Comparison of ENCODE assay signal across 10 cellular contexts in the genomic region with DNA sequence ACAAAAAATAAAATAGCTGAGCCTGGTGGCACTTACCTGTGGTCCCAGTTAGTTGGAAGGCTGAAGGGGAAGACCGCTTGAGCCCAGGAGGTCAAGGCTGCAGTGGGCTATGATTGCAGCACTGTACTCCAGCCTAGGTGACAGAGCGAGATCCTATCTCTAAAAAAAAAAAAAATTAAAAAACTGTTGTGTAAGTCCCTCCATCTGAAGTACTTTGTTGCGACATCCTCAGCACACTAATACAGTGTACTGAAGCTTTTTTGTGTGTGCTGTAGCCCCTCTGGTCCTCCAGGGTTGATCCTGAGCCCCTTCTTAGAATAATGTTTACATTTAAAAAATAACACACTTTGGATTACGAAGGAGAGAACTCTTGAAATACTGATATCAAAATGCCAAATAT.
DNase-seq lines count a peak whose midpoint lies in the region; ATAC-seq and TF ChIP-seq lines count a peak whose summit lies in the region.
"Had no signal": no experiment of that assay in that cellular context is flagged by ENCODE, and none has a peak within 500 bp of the region (broad histone marks: within the 10 kb centered on the region; RNA-seq: fewer than 3 reads in every experiment).

No MANE protein-coding gene starts in this region.

- no peak for DNase-seq in activated naive CD4-positive, alpha-beta T cell treated with anti-CD3 and anti-CD28 coated beads, Interleukin-2, amount 50 U/mL, for 72 hours (ENCODE audit: low spot score in 2 of 2)
- no peak for DNase-seq in activated naive CD4-positive, alpha-beta T cell treated with anti-CD3 and anti-CD28 coated beads, Interleukin-2, amount 50 U/mL, for 16 hours
- DNase-seq in activated CD4-positive, alpha-beta memory T cell treated with anti-CD3 and anti-CD28 coated beads, Interleukin-2, amount 10 ng/mL, durations not matched to agents 7 days and 5 days = no peak
- no peak for DNase-seq in left lung
- DNase-seq in upper lobe of right lung = no peak
- DNase-seq in mesothelial cell of epicardium (ENCODE audit: low spot score in 2 of 2, unreplicated experiment in 2 of 2) = no peak
- no peak for DNase-seq in NCI-H526 (lab: John Stamatoyannopoulos, UW)
- DNase-seq in GM13977 (ENCODE audit: low spot score) = no peak
- DNase-seq: activated T-cell treated with anti-CD3 and anti-CD28 coated beads, Interleukin-2, amount 50 U/mL, for 1 hour; caudate nucleus had no signal

- H3K4me1 Mint-ChIP-seq in activated CD4-positive, alpha-beta memory T cell treated with anti-CD3 and anti-CD28 coated beads, Interleukin-2, amount 10 ng/mL, durations not matched to agents 7 days and 5 days = peaks cover 72% of the 10 kb centered on the region
- peaks cover 6% of the 10 kb centered on the region for H3K4me1 Mint-ChIP-seq in mesothelial cell of epicardium

- H3K27me3 Mint-ChIP-seq in activated CD4-positive, alpha-beta memory T cell treated with anti-CD3 and anti-CD28 coated beads, Interleukin-2, amount 10 ng/mL, durations not matched to agents 7 days and 5 days = no peaks in the 10 kb centered on the region
- H3K27me3 Mint-ChIP-seq in mesothelial cell of epicardium (ENCODE audit: low read depth) = no peaks in the 10 kb centered on the region

- intact Hi-C loops in left lung (cut with DNase I) = no loop called here
- intact Hi-C loops in upper lobe of right lung (cut with DNase I) = no loop called here

- no peaks in the 10 kb centered on the region for H3K27me3 ChIP-seq in left lung
- H3K27me3 ChIP-seq in upper lobe of right lung = no peaks in the 10 kb centered on the region

- H3K4me3 ChIP-seq in left lung = no peak overlapping the region
- H3K4me3 ChIP-seq in upper lobe of right lung = no peak overlapping the region

- no peak for TF ChIP-seq CTCF in left lung (IDR thresholded peaks at IDR 0.05)
- no peak for TF ChIP-seq CTCF in upper lobe of right lung (IDR thresholded peaks at IDR 0.05)
- TF ChIP-seq CTCF in mesothelial cell of epicardium (IDR thresholded peaks at IDR 0.05; ENCODE audit: unreplicated experiment) = no peak
- no peak for TF ChIP-seq CTCF in GM13977 (IDR thresholded peaks at IDR 0.05; ENCODE audit: extremely low read depth, insufficient read depth, missing control alignments)

- CTCF ChIA-PET in activated CD4-positive, alpha-beta memory T cell treated with anti-CD3 and anti-CD28 coated beads, Interleukin-2, amount 10 ng/mL, durations not matched to agents 7 days and 5 days (lab: Charles Lee) = no interaction called here

- no peak overlapping the region for H3K4me3 Mint-ChIP-seq in activated CD4-positive, alpha-beta memory T cell treated with anti-CD3 and anti-CD28 coated beads, Interleukin-2, amount 10 ng/mL, durations not matched to agents 7 days and 5 days
- no peak overlapping the region for H3K4me3 Mint-ChIP-seq in mesothelial cell of epicardium

- ATAC-seq in activated naive CD4-positive, alpha-beta T cell treated with anti-CD3 and anti-CD28 coated beads, Interleukin-2, amount 50 U/mL, for 72 hours = no peak
- ATAC-seq in left lung = peak; percentile 37
- peak; percentile 25 for ATAC-seq in upper lobe of right lung

- no peaks in the 10 kb centered on the region for H3K9me3 ChIP-seq in left lung
- no peaks in the 10 kb centered on the region for H3K9me3 ChIP-seq in upper lobe of right lung

- in situ Hi-C loops in GM13977 (cut with MboI; ENCODE audit: low pct_unique_long_range_greater_than_20kb, low sequenced_read_pairs, unreplicated experiment) = no loop called here

- H3K27ac Mint-ChIP-seq in activated naive CD4-positive, alpha-beta T cell treated with anti-CD3 and anti-CD28 coated beads, Interleukin-2, amount 50 U/mL, for 72 hours = peak overlapping the region; percentile 29 to 89
- H3K27ac Mint-ChIP-seq in activated CD4-positive, alpha-beta memory T cell treated with anti-CD3 and anti-CD28 coated beads, Interleukin-2, amount 10 ng/mL, durations not matched to agents 7 days and 5 days = peak overlapping the region; percentile 14
- no peak overlapping the region for H3K27ac Mint-ChIP-seq in mesothelial cell of epicardium

- peaks cover 30 to 50% of the 10 kb centered on the region in 2 donors for H3K36me3 Mint-ChIP-seq in activated naive CD4-positive, alpha-beta T cell treated with anti-CD3 and anti-CD28 coated beads, Interleukin-2, amount 50 U/mL, for 72 hours
- H3K36me3 Mint-ChIP-seq in activated CD4-positive, alpha-beta memory T cell treated with anti-CD3 and anti-CD28 coated beads, Interleukin-2, amount 10 ng/mL, durations not matched to agents 7 days and 5 days (ENCODE audit: low read depth) = peaks cover 18% of the 10 kb centered on the region
- H3K36me3 Mint-ChIP-seq in mesothelial cell of epicardium = peaks cover 2% of the 10 kb centered on the region

- POLR2A ChIA-PET in activated CD4-positive, alpha-beta memory T cell treated with anti-CD3 and anti-CD28 coated beads, Interleukin-2, amount 10 ng/mL, durations not matched to agents 7 days and 5 days (lab: Charles Lee) = no interaction called here

- H3K4me1 ChIP-seq in left lung (peaks cover 4 to 73% of the 10 kb centered on the region in 2 donors), upper lobe of right lung (peaks cover 21% of the 10 kb centered on the region)

- peak overlapping the region; percentile 82 to 97 for H3K27ac ChIP-seq in left lung
- peak overlapping the region; percentile 86 for H3K27ac ChIP-seq in upper lobe of right lung

- H3K36me3 ChIP-seq in left lung (no peaks in the 10 kb centered on the region), upper lobe of right lung (no peaks in the 10 kb centered on the region)

- peaks cover 11 to 14% of the 10 kb centered on the region in 2 donors for H3K9me3 Mint-ChIP-seq in activated naive CD4-positive, alpha-beta T cell treated with anti-CD3 and anti-CD28 coated beads, Interleukin-2, amount 50 U/mL, for 72 hours
- peaks cover 3% of the 10 kb centered on the region for H3K9me3 Mint-ChIP-seq in activated CD4-positive, alpha-beta memory T cell treated with anti-CD3 and anti-CD28 coated beads, Interleukin-2, amount 10 ng/mL, durations not matched to agents 7 days and 5 days
- H3K9me3 Mint-ChIP-seq in mesothelial cell of epicardium = peaks cover 4% of the 10 kb centered on the region

Comparison
In these comparisons a context has a peak if more than half of its experiments do, and no peak if none do; other contexts are left out.
1. ATAC-seq: peak in left lung (single experiment) and upper lobe of right lung (single experiment); none in activated naive CD4-positive, alpha-beta T cell treated with anti-CD3 and anti-CD28 coated beads, Interleukin-2, amount 50 U/mL, for 72 hours (0 of 2).